Comparison of ENCODE assay signal across 8 cellular contexts in genomic region chr9:91395553-91396470, GRCh38. TPM values are rescaled to one million over a fixed set of nuclear protein-coding genes. Genes with fewer than 3 reads are reported as not detected.
A peak's percentile ranks its signal among the peaks of the same experiment; 100 is the strongest.
DNase-seq lines count a peak whose midpoint lies in the region; ATAC-seq and TF ChIP-seq lines count a peak whose summit lies in the region.

No MANE protein-coding gene starts in this region.

- no peak overlapping the region for H3K4me3 ChIP-seq in sigmoid colon

- no peaks in the 10 kb centered on the region for H3K9me3 ChIP-seq in sigmoid colon

- H3K4me1 ChIP-seq in sigmoid colon, result no peaks in the 10 kb centered on the region

- H3K27ac ChIP-seq in sigmoid colon, result no peak overlapping the region

- no peaks in the 10 kb centered on the region for H3K36me3 Mint-ChIP-seq in activated naive CD4-positive, alpha-beta T cell treated with anti-CD3 and anti-CD28 coated beads for 36 hours (ENCODE audit: low read depth)
- H3K36me3 Mint-ChIP-seq in central memory CD8-positive, alpha-beta T cell (ENCODE audit: insufficient read depth), result peaks cover 4% of the 10 kb centered on the region

- peaks cover 12% of the 10 kb centered on the region for H3K27me3 Mint-ChIP-seq in activated naive CD4-positive, alpha-beta T cell treated with anti-CD3 and anti-CD28 coated beads for 36 hours (ENCODE audit: low read depth)
- no peaks in the 10 kb centered on the region for H3K27me3 Mint-ChIP-seq in central memory CD8-positive, alpha-beta T cell

- H3K9me3 Mint-ChIP-seq in activated naive CD4-positive, alpha-beta T cell treated with anti-CD3 and anti-CD28 coated beads for 36 hours, result no peaks in the 10 kb centered on the region
- no peaks in the 10 kb centered on the region for H3K9me3 Mint-ChIP-seq in central memory CD8-positive, alpha-beta T cell

- no peaks in the 10 kb centered on the region for H3K27me3 ChIP-seq in sigmoid colon

- no peaks in the 10 kb centered on the region for H3K36me3 ChIP-seq in sigmoid colon

- DNase-seq in activated naive CD4-positive, alpha-beta T cell treated with anti-CD3 and anti-CD28 coated beads for 36 hours, result peak; percentile 41
- DNase-seq in activated naive CD4-positive, alpha-beta T cell (lab: John Stamatoyannopoulos, UW), result no peak
- DNase-seq in NCI-H2171 (lab: John Stamatoyannopoulos, UW), result peak; percentile 81
- DNase-seq in central memory CD8-positive, alpha-beta T cell (ENCODE audit: low spot score in 2 of 2), result no peak
- DNase-seq in stromal cell of bone marrow (ENCODE audit: low read depth), result peak; percentile 50
- DNase-seq in sigmoid colon, result no peak
- DNase-seq in OCI-M2 (lab: John Stamatoyannopoulos, UW; ENCODE audit: unreplicated experiment), result no peak
- DNase-seq in SK-N-DZ (ENCODE audit: low spot score), result no peak

- no peak for TF ChIP-seq POLR2A in sigmoid colon (IDR thresholded peaks at IDR 0.05)

- peaks cover 11% of the 10 kb centered on the region for H3K4me1 Mint-ChIP-seq in activated naive CD4-positive, alpha-beta T cell treated with anti-CD3 and anti-CD28 coated beads for 36 hours (ENCODE audit: low read depth)
- H3K4me1 Mint-ChIP-seq in central memory CD8-positive, alpha-beta T cell, result peaks cover 7% of the 10 kb centered on the region

- CTCF ChIA-PET in activated naive CD4-positive, alpha-beta T cell treated with anti-CD3 and anti-CD28 coated beads for 36 hours (lab: Charles Lee), result interaction anchor here (0.5 to 0.8 kb wide), 2 partner anchors 22 to 196 kb away, joined by 3 read pairs; no protein-coding TSS in a partner anchor

- intact Hi-C loops in activated naive CD4-positive, alpha-beta T cell treated with anti-CD3 and anti-CD28 coated beads for 36 hours (cut with micrococcal nuclease), result loop anchor here (1.0 kb wide), 8 partner anchors 19 to 348 kb away; no protein-coding TSS in a partner anchor
- intact Hi-C loops in sigmoid colon (cut with DNase I), result no loop called here

- H3K27ac Mint-ChIP-seq in activated naive CD4-positive, alpha-beta T cell treated with anti-CD3 and anti-CD28 coated beads for 36 hours, result peak overlapping the region; percentile 74
- peak overlapping the region; percentile 13 for H3K27ac Mint-ChIP-seq in central memory CD8-positive, alpha-beta T cell (ENCODE audit: low read depth)

- TF ChIP-seq CTCF in sigmoid colon (IDR thresholded peaks at IDR 0.05), result no peak

- 64 to 81% methylated on average over 7 of the region's 7 CpGs for WGBS in sigmoid colon, 2 donors

- H3K4me3 Mint-ChIP-seq in activated naive CD4-positive, alpha-beta T cell treated with anti-CD3 and anti-CD28 coated beads for 36 hours, result no peak overlapping the region
- H3K4me3 Mint-ChIP-seq in central memory CD8-positive, alpha-beta T cell, result no peak overlapping the region

- ATAC-seq in central memory CD8-positive, alpha-beta T cell (replicated peaks; ENCODE audit: extremely low read depth, poor library complexity, severe bottlenecking), result no peak

- no peak for TF ChIP-seq EP300 in sigmoid colon (IDR thresholded peaks at IDR 0.05)

RNA-seq across cellular contexts. Expression of gene NFIL3, which starts 27.8 kb away (rescaled TPM):
- 10 to 100 TPM; 56.4 to 58.5 TPM for total RNA-seq in activated naive CD4-positive, alpha-beta T cell treated with anti-CD3 and anti-CD28 coated beads for 36 hours
- 10 to 100 TPM; 15.7 to 93.3 (median 38.5) TPM for total RNA-seq in sigmoid colon
- 10 to 100 TPM; 24.8 to 34.8 (median 25.0) TPM for polyA plus RNA-seq in sigmoid colon
- 5.3 and 5.7 TPM in 2 replicates for polyA plus RNA-seq in SK-N-DZ (2014; cell fraction: cytosol; rRNA removed)
- polyA plus RNA-seq in SK-N-DZ (2014; cell fraction: nucleus; rRNA removed), result 4.6 and 8.0 TPM in 2 replicates

RNA-seq across cellular contexts. Expression of gene AUH, which starts 34.1 kb away (rescaled TPM):
- 10 to 100 TPM; 13.4 to 14.4 TPM for total RNA-seq in activated naive CD4-positive, alpha-beta T cell treated with anti-CD3 and anti-CD28 coated beads for 36 hours
- total RNA-seq in sigmoid colon, result 10 to 100 TPM; 27.1 to 36.4 (median 28.1) TPM
- polyA plus RNA-seq in sigmoid colon, result 10 to 100 TPM; 13.1 to 40.9 (median 33.0) TPM
- polyA plus RNA-seq in SK-N-DZ (2014; cell fraction: cytosol; rRNA removed), result 16.3 and 18.0 TPM in 2 replicates
- polyA plus RNA-seq in SK-N-DZ (2014; cell fraction: nucleus; rRNA removed), result 20.7 and 28.9 TPM in 2 replicates

Comparison
In these comparisons a context has a peak if more than half of its experiments do, and no peak if none do; other contexts are left out.
1. DNase-seq: peak in activated naive CD4-positive, alpha-beta T cell treated with anti-CD3 and anti-CD28 coated beads for 36 hours (single experiment), NCI-H2171 (single experiment) and stromal cell of bone marrow (single experiment); none in activated naive CD4-positive, alpha-beta T cell (0 of 4), central memory CD8-positive, alpha-beta T cell (0 of 2), sigmoid colon (single experiment), OCI-M2 (single experiment) and SK-N-DZ (single experiment).